Comparison of ENCODE assay signal across 8 cellular contexts in the genomic region with DNA sequence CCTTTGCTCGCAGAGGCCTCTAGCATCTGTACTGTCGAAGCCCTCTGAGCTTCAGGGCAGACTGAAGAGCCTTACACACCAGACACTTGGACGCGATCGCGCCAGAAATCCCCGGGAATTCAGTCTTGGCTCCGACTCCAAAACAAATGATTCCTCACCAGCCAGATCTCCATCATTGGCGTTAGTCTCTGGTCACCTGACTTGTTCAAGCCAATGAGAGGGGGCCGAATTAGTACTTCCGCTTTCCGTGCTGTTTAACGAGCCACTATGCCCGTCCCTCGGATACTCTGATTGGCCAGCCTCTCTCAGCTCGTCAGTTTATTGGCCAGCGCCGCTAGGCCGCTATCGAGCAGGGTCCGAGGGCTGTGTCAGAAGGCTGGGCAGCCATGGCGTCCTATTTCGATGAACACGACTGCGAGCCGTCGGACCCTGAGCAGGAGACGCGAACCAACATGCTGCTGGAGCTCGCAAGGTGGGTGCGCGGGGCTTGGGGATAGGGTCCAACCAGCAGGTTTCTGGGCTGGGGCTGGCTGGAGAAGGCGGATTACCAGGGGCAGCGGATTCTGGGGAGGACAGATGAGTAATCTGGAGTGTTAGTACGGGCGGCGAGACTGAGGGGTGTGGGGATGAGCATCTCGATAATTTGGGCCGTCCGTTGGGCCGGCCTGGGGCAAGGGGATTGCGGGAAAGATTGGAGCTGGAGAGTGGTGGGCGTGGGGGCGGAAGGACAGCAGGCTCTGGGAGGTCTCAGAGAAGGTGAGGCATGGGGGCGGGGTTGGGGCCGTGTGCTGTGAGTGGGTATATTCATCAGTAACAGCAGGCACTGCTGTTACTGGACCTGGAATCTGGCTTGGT. TPM values are rescaled to one million over a fixed set of nuclear protein-coding genes. Genes with fewer than 3 reads are reported as not detected.
DNase-seq lines count a peak whose midpoint lies in the region; ATAC-seq and TF ChIP-seq lines count a peak whose summit lies in the region.

Gene RNF181, plus strand, starts transcription at position 368 of the 855 bp plus-strand sequence. Its CDS starts 19 bp downstream, at position 387.

- H4K20me1 ChIP-seq in DOHH2 (ENCODE audit: control insufficient read depth, insufficient read depth, low read depth, low read length): no peaks in the 10 kb centered on the region
- 0 out of 2 replicates have a peak, but pooled peaks cover 5% of the 10 kb centered on the region for H4K20me1 ChIP-seq in GM23338 (replicated peaks; ENCODE audit: insufficient read depth)

- peaks cover 7% of the 10 kb centered on the region; the same call in 1 of the 3 replicates for H3K36me3 Mint-ChIP-seq in GM23338 (ENCODE audit: low read depth)
- H3K36me3 Mint-ChIP-seq in naive B cell: no peaks in the 10 kb centered on the region
- peaks cover 13% of the 10 kb centered on the region for H3K36me3 Mint-ChIP-seq in stimulated activated memory B cell treated with anti-CD40 and anti-IgM and Interleukin-4, amounts not matched to agents 10 μg/mL and 1 μg/mL and 100 μg/mL, for 72 hours

- H3K36me3 ChIP-seq in DOHH2 (ENCODE audit: control insufficient read depth, low read length) (peaks cover 22% of the 10 kb centered on the region), GM23338 (ENCODE audit: insufficient read depth) (no peaks in the 10 kb centered on the region; the same call in 1 of the 2 replicates)

- no peaks in the 10 kb centered on the region for H3K9me3 Mint-ChIP-seq in GM23338
- H3K9me3 Mint-ChIP-seq in naive B cell: no peaks in the 10 kb centered on the region
- no peaks in the 10 kb centered on the region for H3K9me3 Mint-ChIP-seq in stimulated activated memory B cell treated with anti-CD40 and anti-IgM and Interleukin-4, amounts not matched to agents 10 μg/mL and 1 μg/mL and 100 μg/mL, for 72 hours

- H3K79me2 ChIP-seq in DOHH2 (ENCODE audit: control insufficient read depth, low read length) (peaks cover 34% of the 10 kb centered on the region), GM23338 (replicated peaks; ENCODE audit: insufficient read depth) (peaks cover 14% of the 10 kb centered on the region)

- DNase-seq in GM23338 (ENCODE audit: low spot score): peak; percentile 99
- peak; percentile 98 for DNase-seq in LHCN-M2 (ENCODE audit: low read depth)
- DNase-seq in RPMI8226: peak; percentile 97
- DNase-seq in activated T-helper 1 cell treated with anti-CD3 and anti-CD28 coated beads, Interleukin-2, amount 50 U/mL, for 16 hours (ENCODE audit: low read depth in 1 of 2, low spot score in 1 of 2): peak; percentile 74 to 83
- DNase-seq in fibroblast of gingiva (ENCODE audit: low read depth): peak; percentile 98
- peak; percentile 90 for DNase-seq in naive B cell

- H3K27me3 ChIP-seq in DOHH2 (ENCODE audit: control insufficient read depth, low read length): no peaks in the 10 kb centered on the region
- H3K27me3 ChIP-seq in GM23338 (ENCODE audit: insufficient read depth): no peaks in the 10 kb centered on the region

- no peak for TF ChIP-seq CTCF in DOHH2 (IDR thresholded peaks at IDR 0.05; ENCODE audit: low read depth, low read length, poor library complexity, severe bottlenecking)
- TF ChIP-seq CTCF in GM23338 (conservative IDR thresholded peaks at IDR 0.05; ENCODE audit: low read depth in 2 of 2): no peak

- H3K4me3 ChIP-seq in DOHH2 (ENCODE audit: low read length) (peak within 1 kb of the TSS; percentile 96), GM23338 (peak within 1 kb of the TSS; percentile 74)

- H3K9me3 ChIP-seq in DOHH2 (ENCODE audit: control insufficient read depth, insufficient read depth, low read length): no peaks in the 10 kb centered on the region

- ATAC-seq in GM23338 (peak; percentile 98), naive B cell (ENCODE audit: low read depth in 2 of 2) (peak; percentile 99)
- ATAC-seq in stimulated activated memory B cell treated with anti-CD40 and anti-IgM and Interleukin-4, amounts not matched to agents 10 μg/mL and 1 μg/mL and 100 μg/mL, for 72 hours: peak; percentile 100

- peak within 1 kb of the TSS; percentile 85 for H3K4me2 ChIP-seq in DOHH2 (ENCODE audit: low read length)
- peak within 1 kb of the TSS; percentile 86 for H3K4me2 ChIP-seq in GM23338

- peaks cover 8% of the 10 kb centered on the region; the same call in 2 of the 3 replicates for H3K4me1 Mint-ChIP-seq in GM23338
- peaks cover 33 to 48% (median 44%) of the 10 kb centered on the region in 3 donors for H3K4me1 Mint-ChIP-seq in naive B cell
- peaks cover 44% of the 10 kb centered on the region for H3K4me1 Mint-ChIP-seq in stimulated activated memory B cell treated with anti-CD40 and anti-IgM and Interleukin-4, amounts not matched to agents 10 μg/mL and 1 μg/mL and 100 μg/mL, for 72 hours

- peaks cover 36% of the 10 kb centered on the region for H3K4me1 ChIP-seq in DOHH2 (ENCODE audit: control insufficient read depth, low read length)
- peaks cover 6% of the 10 kb centered on the region for H3K4me1 ChIP-seq in GM23338 (ENCODE audit: insufficient read depth)

- H3K27me3 Mint-ChIP-seq in GM23338 (ENCODE audit: insufficient read depth, low read depth, poor library complexity) (peaks cover 19% of the 10 kb centered on the region), naive B cell (no peaks in the 10 kb centered on the region)
- H3K27me3 Mint-ChIP-seq in stimulated activated memory B cell treated with anti-CD40 and anti-IgM and Interleukin-4, amounts not matched to agents 10 μg/mL and 1 μg/mL and 100 μg/mL, for 72 hours: no peaks in the 10 kb centered on the region

- H3K9me2 ChIP-seq in DOHH2 (replicated peaks; ENCODE audit: control insufficient read depth, low read length) (no peaks in the 10 kb centered on the region), GM23338 (ENCODE audit: insufficient read depth) (no peaks in the 10 kb centered on the region)

- H3K27ac Mint-ChIP-seq in GM23338 (peak within 1 kb of the TSS; percentile 96), naive B cell (peak within 1 kb of the TSS; percentile 92 to 99 (median 98))
- H3K27ac Mint-ChIP-seq in stimulated activated memory B cell treated with anti-CD40 and anti-IgM and Interleukin-4, amounts not matched to agents 10 μg/mL and 1 μg/mL and 100 μg/mL, for 72 hours: peak within 1 kb of the TSS; percentile 100

- H3K4me3 Mint-ChIP-seq in GM23338 (peak within 1 kb of the TSS; percentile 92), naive B cell (peak within 1 kb of the TSS; percentile 95 to 100 (median 99))
- H3K4me3 Mint-ChIP-seq in stimulated activated memory B cell treated with anti-CD40 and anti-IgM and Interleukin-4, amounts not matched to agents 10 μg/mL and 1 μg/mL and 100 μg/mL, for 72 hours: peak within 1 kb of the TSS; percentile 100

- H3K27ac ChIP-seq in DOHH2 (ENCODE audit: low read depth, low read length) (peak within 1 kb of the TSS; percentile 25), GM23338 (ENCODE audit: low read depth) (peak within 1 kb of the TSS; percentile 75; the same call in 1 of the 2 replicates)

- H2AFZ ChIP-seq in GM23338: peak within 1 kb of the TSS; percentile 11; the same call in 1 of the 2 replicates

- H3F3A ChIP-seq in DOHH2 (ENCODE audit: control insufficient read depth, insufficient read depth): no peaks in the 10 kb centered on the region
- no peaks in the 10 kb centered on the region for H3F3A ChIP-seq in GM23338 (replicated peaks; ENCODE audit: low read depth)

TF ChIP-seq in GM23338, 12 proteins besides CTCF, POLR2A, EP300 and RAD21:
- TF ChIP-seq, protein P1, sequence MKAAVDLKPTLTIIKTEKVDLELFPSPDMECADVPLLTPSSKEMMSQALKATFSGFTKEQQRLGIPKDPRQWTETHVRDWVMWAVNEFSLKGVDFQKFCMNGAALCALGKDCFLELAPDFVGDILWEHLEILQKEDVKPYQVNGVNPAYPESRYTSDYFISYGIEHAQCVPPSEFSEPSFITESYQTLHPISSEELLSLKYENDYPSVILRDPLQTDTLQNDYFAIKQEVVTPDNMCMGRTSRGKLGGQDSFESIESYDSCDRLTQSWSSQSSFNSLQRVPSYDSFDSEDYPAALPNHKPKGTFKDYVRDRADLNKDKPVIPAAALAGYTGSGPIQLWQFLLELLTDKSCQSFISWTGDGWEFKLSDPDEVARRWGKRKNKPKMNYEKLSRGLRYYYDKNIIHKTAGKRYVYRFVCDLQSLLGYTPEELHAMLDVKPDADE (IDR thresholded peaks at IDR 0.05): peak; percentile 29; the same call in 1 of the 2 replicates
- peak; percentile 96 for TF ChIP-seq POLR2AphosphoS5 (IDR thresholded peaks at IDR 0.05; ENCODE audit: low read depth)
- no peak for TF ChIP-seq ZNF331 (CRISPR knock-in tag; IDR thresholded peaks at IDR 0.05; ENCODE audit: low read depth)
- peak; percentile 43; the same call in 1 of the 2 replicates for TF ChIP-seq CREB1 (CRISPR knock-in tag; IDR thresholded peaks at IDR 0.05; ENCODE audit: low read depth)
- no peak for TF ChIP-seq EZH2phosphoT487 (IDR thresholded peaks at IDR 0.05; ENCODE audit: unreplicated experiment)

RNA-seq across cellular contexts. Expression of gene RNF181, which starts in this region (rescaled TPM):
- total RNA-seq in GM23338 (2014; rRNA removed; shearing (Covaris generic)): 114 and 145 TPM in 2 replicates
- 260 and 276 TPM in 2 replicates for polyA plus RNA-seq in GM23338 (2016; fragmentation: Nextera tagmentation; extraction: Ambion mirVana)
- total RNA-seq in LHCN-M2 (2014; rRNA removed): 235 and 236 TPM in 2 replicates
- 524 TPM for polyA plus RNA-seq in LHCN-M2 (2012)
- 100 to 1,000 TPM; 152 to 207 (median 187) TPM for polyA plus RNA-seq in naive B cell (ENCODE audit: low read depth in 6 of 6)

Comparison
In these comparisons a context has a peak if more than half of its experiments do, and no peak if none do; other contexts are left out.
1. Peak in every context shown above with its lines: DNase-seq, ATAC-seq, H3K4me3 ChIP-seq and H3K27ac ChIP-seq.